20 cellular contexts compared by ENCODE assay signal in the genomic region with DNA sequence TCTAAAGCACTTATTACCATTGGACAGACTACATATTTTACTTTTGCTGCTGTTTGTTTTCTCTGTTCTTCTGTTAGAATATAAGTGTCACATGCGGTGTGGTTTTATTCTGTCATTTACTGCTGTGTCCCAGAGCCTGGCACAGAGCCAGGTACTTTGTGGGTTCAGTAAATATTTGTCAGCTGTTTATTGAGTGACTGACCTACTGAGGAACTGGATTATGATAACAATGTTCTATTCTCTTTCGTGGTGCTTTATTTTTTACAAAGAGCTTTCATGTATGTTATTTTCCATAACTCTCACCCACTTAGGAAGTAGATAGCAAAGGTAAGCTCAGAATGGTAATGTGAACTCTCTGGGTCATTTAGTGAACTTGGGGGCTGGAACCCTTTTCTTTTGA.
A peak's percentile ranks its signal among the peaks of the same experiment; 100 is the strongest.
DNase-seq lines count a peak whose midpoint lies in the region; TF ChIP-seq lines count a peak whose summit lies in the region.
"Had no signal": no experiment of that assay in that cellular context is flagged by ENCODE, and none has a peak within 500 bp of the region (broad histone marks: within the 10 kb centered on the region; RNA-seq: fewer than 3 reads in every experiment).

No MANE protein-coding gene starts in this region.

- no peaks in the 10 kb centered on the region for H3K9me3 Mint-ChIP-seq in activated CD4-positive, alpha-beta T cell treated with anti-CD3 and anti-CD28 coated beads, Interleukin-2, amount 10 ng/mL, durations not matched to agents 7 days and 5 days
- H3K9me3 Mint-ChIP-seq: activated naive CD4-positive, alpha-beta T cell treated with anti-CD3 and anti-CD28 coated beads, Interleukin-2, amount 10 ng/mL, durations not matched to agents 7 days and 5 days; stimulated activated naive CD8-positive, alpha-beta T cell treated with anti-CD3 and anti-CD28 coated beads, Interleukin-15, Interleukin-2, amounts not matched to agents 100 ng/mL and 50 ng/mL, for 24 hours had no signal

- POLR2A ChIA-PET in activated CD4-positive, alpha-beta T cell treated with anti-CD3 and anti-CD28 coated beads, Interleukin-2, amount 10 ng/mL, durations not matched to agents 7 days and 5 days (lab: Charles Lee), result no interaction called here

- no peak overlapping the region for H3K4me3 Mint-ChIP-seq in activated CD4-positive, alpha-beta T cell treated with anti-CD3 and anti-CD28 coated beads, Interleukin-2, amount 10 ng/mL, durations not matched to agents 7 days and 5 days
- H3K4me3 Mint-ChIP-seq: activated naive CD4-positive, alpha-beta T cell treated with anti-CD3 and anti-CD28 coated beads, Interleukin-2, amount 10 ng/mL, durations not matched to agents 7 days and 5 days; CD14-positive monocyte; stimulated activated naive CD8-positive, alpha-beta T cell treated with anti-CD3 and anti-CD28 coated beads, Interleukin-15, Interleukin-2, amounts not matched to agents 100 ng/mL and 50 ng/mL, for 24 hours had no signal

- H3K4me1 Mint-ChIP-seq in activated CD4-positive, alpha-beta T cell treated with anti-CD3 and anti-CD28 coated beads, Interleukin-2, amount 10 ng/mL, durations not matched to agents 7 days and 5 days, result no peaks in the 10 kb centered on the region
- H3K4me1 Mint-ChIP-seq: activated naive CD4-positive, alpha-beta T cell treated with anti-CD3 and anti-CD28 coated beads, Interleukin-2, amount 10 ng/mL, durations not matched to agents 7 days and 5 days; CD14-positive monocyte had no signal

- H3K27me3 Mint-ChIP-seq in activated CD4-positive, alpha-beta T cell treated with anti-CD3 and anti-CD28 coated beads, Interleukin-2, amount 10 ng/mL, durations not matched to agents 7 days and 5 days, result no peaks in the 10 kb centered on the region
- H3K27me3 Mint-ChIP-seq: activated naive CD4-positive, alpha-beta T cell treated with anti-CD3 and anti-CD28 coated beads, Interleukin-2, amount 10 ng/mL, durations not matched to agents 7 days and 5 days; stimulated activated naive CD8-positive, alpha-beta T cell treated with anti-CD3 and anti-CD28 coated beads, Interleukin-15, Interleukin-2, amounts not matched to agents 100 ng/mL and 50 ng/mL, for 24 hours had no signal

- H3K27ac ChIP-seq in VCaP, result peak overlapping the region; percentile 66
- H3K27ac ChIP-seq: ascending aorta had no signal

- H3K27ac Mint-ChIP-seq in activated CD4-positive, alpha-beta T cell treated with anti-CD3 and anti-CD28 coated beads, Interleukin-2, amount 10 ng/mL, durations not matched to agents 7 days and 5 days, result no peak overlapping the region
- H3K27ac Mint-ChIP-seq: activated naive CD4-positive, alpha-beta T cell treated with anti-CD3 and anti-CD28 coated beads, Interleukin-2, amount 10 ng/mL, durations not matched to agents 7 days and 5 days; CD14-positive monocyte; stimulated activated naive CD8-positive, alpha-beta T cell treated with anti-CD3 and anti-CD28 coated beads, Interleukin-15, Interleukin-2, amounts not matched to agents 100 ng/mL and 50 ng/mL, for 24 hours had no signal

- no peaks in the 10 kb centered on the region for H3K36me3 Mint-ChIP-seq in activated CD4-positive, alpha-beta T cell treated with anti-CD3 and anti-CD28 coated beads, Interleukin-2, amount 10 ng/mL, durations not matched to agents 7 days and 5 days (ENCODE audit: low read depth)
- H3K36me3 Mint-ChIP-seq: activated naive CD4-positive, alpha-beta T cell treated with anti-CD3 and anti-CD28 coated beads, Interleukin-2, amount 10 ng/mL, durations not matched to agents 7 days and 5 days; CD14-positive monocyte had no signal

- CTCF ChIA-PET in activated CD4-positive, alpha-beta T cell treated with anti-CD3 and anti-CD28 coated beads, Interleukin-2, amount 10 ng/mL, durations not matched to agents 7 days and 5 days (lab: Charles Lee), result no interaction called here

- DNase-seq in COLO668 (lab: John Stamatoyannopoulos, UW; ENCODE audit: unreplicated experiment) (peak; percentile 97), LoVo (ENCODE audit: low spot score) (peak; percentile 27), NCI-H2107 (lab: John Stamatoyannopoulos, UW) (peak; percentile 50), middle frontal gyrus (ENCODE audit: extremely low spot score, low spot score) (no peak), UCSD-AML1 (lab: John Stamatoyannopoulos, UW; ENCODE audit: unreplicated experiment) (no peak)
- no peak for DNase-seq in activated CD4-positive, alpha-beta T cell treated with anti-CD3 and anti-CD28 coated beads, Interleukin-2, amount 10 ng/mL, durations not matched to agents 7 days and 5 days
- DNase-seq in activated CD4-positive, alpha-beta T cell treated with anti-CD3 and anti-CD28 coated beads for 4 hours, result no peak
- DNase-seq: activated CD4-positive, alpha-beta T cell treated with anti-CD3 and anti-CD28 coated beads, Interleukin-2, amount 50 U/mL, for 1 hour; activated naive CD4-positive, alpha-beta T cell treated with anti-CD3 and anti-CD28 coated beads, Interleukin-2, amount 10 ng/mL, durations not matched to agents 7 days and 5 days; activated T-cell treated with anti-CD3 and anti-CD28 coated beads for 4 hours; hippocampal formation; Karpas-422; kidney; NCI-H226; retina; T1000 had no signal

- TF ChIP-seq CTCF in VCaP (conservative IDR thresholded peaks at IDR 0.05), result no peak

Comparison
In these comparisons a context has a peak if more than half of its experiments do, and no peak if none do; other contexts are left out.
1. DNase-seq: peak in COLO668 (single experiment), LoVo (single experiment) and NCI-H2107 (single experiment); none in activated CD4-positive, alpha-beta T cell treated with anti-CD3 and anti-CD28 coated beads, Interleukin-2, amount 10 ng/mL, durations not matched to agents 7 days and 5 days (single experiment), middle frontal gyrus (single experiment), UCSD-AML1 (single experiment) and activated CD4-positive, alpha-beta T cell treated with anti-CD3 and anti-CD28 coated beads for 4 hours (0 of 2).